Comparison of ENCODE assay signal across 18 cellular contexts in the genomic region with DNA sequence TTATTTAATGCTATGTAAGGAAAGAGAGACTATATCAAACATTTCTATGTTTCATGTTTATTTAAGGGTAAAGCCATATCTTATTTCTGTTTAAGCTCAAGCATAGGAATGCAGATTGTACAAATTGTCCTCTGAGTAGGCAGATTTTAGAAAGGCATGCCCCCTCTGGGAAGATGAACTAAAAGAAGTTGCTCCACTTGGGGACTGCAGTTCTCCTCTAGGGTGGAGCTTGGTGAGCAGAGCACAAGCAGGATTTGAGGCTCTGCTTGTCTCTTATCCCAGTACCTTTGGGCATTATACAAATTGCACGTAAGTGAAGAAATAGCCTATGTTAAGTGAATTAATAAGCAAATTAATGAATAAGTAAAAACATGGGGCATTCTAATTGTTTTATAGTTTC.
DNase-seq lines count a peak whose midpoint lies in the region; ATAC-seq and TF ChIP-seq lines count a peak whose summit lies in the region.
"Had no signal": no experiment of that assay in that cellular context is flagged by ENCODE, and none has a peak within 500 bp of the region (broad histone marks: within the 10 kb centered on the region; RNA-seq: fewer than 3 reads in every experiment).

No MANE protein-coding gene starts in this region.

- ATAC-seq in Right ventricle myocardium superior (ENCODE audit: poor library complexity) (peak; percentile 61), right cardiac atrium (peak; percentile 42 to 44)
- ATAC-seq: A549, Panc1 had no signal

- no peaks in the 10 kb centered on the region for H3K79me2 ChIP-seq in smooth muscle cell (ENCODE audit: low read depth)

- 58% methylated on average over 1 of the region's 1 CpG for WGBS in right cardiac atrium
- 96% methylated on average over 1 of the region's 1 CpG for WGBS in smooth muscle cell (ENCODE audit: low lambda C conversion rate)

- H3K4me1 ChIP-seq in adipocyte (ENCODE audit: control insufficient read depth, insufficient read depth, low read length), result peaks cover 30% of the 10 kb centered on the region
- peaks cover 4% of the 10 kb centered on the region for H3K4me1 ChIP-seq in right cardiac atrium (ENCODE audit: control insufficient read depth, insufficient read depth, low read length)
- H3K4me1 ChIP-seq in smooth muscle cell (ENCODE audit: low read depth), result no peaks in the 10 kb centered on the region
- H3K4me1 ChIP-seq: SJSA1 had no signal

- H3K9ac ChIP-seq in adipocyte (ENCODE audit: low read length), result no peak overlapping the region
- no peak overlapping the region for H3K9ac ChIP-seq in smooth muscle cell (ENCODE audit: low read depth)

- peak overlapping the region; percentile 19 for H3K4me3 ChIP-seq in adipocyte (ENCODE audit: low read length)
- H3K4me3 ChIP-seq in right cardiac atrium (ENCODE audit: low read length), result no peak overlapping the region
- no peak overlapping the region for H3K4me3 ChIP-seq in smooth muscle cell
- H3K4me3 ChIP-seq: A549, SJSA1 had no signal

- H3K36me3 ChIP-seq in adipocyte (ENCODE audit: control insufficient read depth, insufficient read depth, low read length, severe bottlenecking), result no peaks in the 10 kb centered on the region
- H3K36me3 ChIP-seq in smooth muscle cell (ENCODE audit: low read depth), result no peaks in the 10 kb centered on the region
- H3K36me3 ChIP-seq: SJSA1 had no signal

- DNase-seq in adipocyte (ENCODE audit: low read depth), result peak; percentile 65
- DNase-seq in Right ventricle myocardium superior, result no peak
- DNase-seq in right cardiac atrium, result no peak
- no peak for DNase-seq in smooth muscle cell (lab: John Stamatoyannopoulos, UW; ENCODE audit: unreplicated experiment)
- DNase-seq in DMS79 treated with DMSO at 0.1 percent for 48 hours (lab: John Stamatoyannopoulos, UW), result no peak
- DNase-seq in activated effector memory CD4-positive, alpha-beta T cell treated with anti-CD3 and anti-CD28 coated beads, Interleukin-2, amount 50 U/mL, for 16 hours, result no peak
- no peak for DNase-seq in RPMI8226
- DNase-seq: GDM1, H7, MV-4-11, NCI-H1105 treated with DMSO at 0.1 percent for 48 hours, NCI-H1694, NCI-H2081 treated with DMSO at 0.1 percent for 48 hours, NCI-H2171 treated with DMSO at 0.1 percent for 48 hours, NCI-H524 treated with DMSO at 0.1 percent for 48 hours had no signal

- H3K4me2 ChIP-seq in smooth muscle cell, result no peak overlapping the region
- H3K4me2 ChIP-seq: A549 had no signal

- H3K27ac ChIP-seq in right cardiac atrium (ENCODE audit: low read length) (peak overlapping the region; percentile 23), smooth muscle cell (ENCODE audit: low read depth) (no peak overlapping the region)
- H3K27ac ChIP-seq: A549, SJSA1 had no signal

- H3K27me3 ChIP-seq in adipocyte (replicated peaks; ENCODE audit: control insufficient read depth, insufficient read depth, low read length) (no peaks in the 10 kb centered on the region), right cardiac atrium (ENCODE audit: control insufficient read depth, insufficient read depth) (no peaks in the 10 kb centered on the region), smooth muscle cell (ENCODE audit: low read depth) (no peaks in the 10 kb centered on the region)
- H3K27me3 ChIP-seq: SJSA1 had no signal

- no peaks in the 10 kb centered on the region for H4K20me1 ChIP-seq in smooth muscle cell (ENCODE audit: low read depth)

- TF ChIP-seq CTCF in smooth muscle cell (IDR thresholded peaks at IDR 0.05; ENCODE audit: borderline replicate concordance, insufficient read depth, poor library complexity, severe bottlenecking), result no peak

- H3F3A ChIP-seq in smooth muscle cell (ENCODE audit: low read depth), result no peaks in the 10 kb centered on the region

- no peaks in the 10 kb centered on the region for H3K9me3 ChIP-seq in adipocyte (ENCODE audit: control insufficient read depth, low read length)
- peaks cover 2% of the 10 kb centered on the region for H3K9me3 ChIP-seq in right cardiac atrium (ENCODE audit: control insufficient read depth, low read length)
- no peaks in the 10 kb centered on the region for H3K9me3 ChIP-seq in smooth muscle cell (replicated peaks; ENCODE audit: low read depth)
- H3K9me3 ChIP-seq: A549, SJSA1 had no signal

- intact Hi-C loops in Right ventricle myocardium superior (cut with DNase I), result loop anchor here (2.0 to 10.0 kb wide), 2 partner anchors 95 to 267 kb away; no protein-coding TSS in a partner anchor
- intact Hi-C loops in right cardiac atrium (cut with DNase I), result loop anchor here in 1 of 4 donors (10.0 kb wide), 1 partner anchor 93 kb away; the partner anchor contains the start of gene PDE3A

- H2AFZ ChIP-seq in smooth muscle cell (ENCODE audit: low read depth), result peak overlapping the region; percentile 44
